25 cellular contexts compared by ENCODE assay signal in genomic region chr1:2868571-2868970, GRCh38.
"Had no signal": no experiment of that assay in that cellular context is flagged by ENCODE, and none has a peak within 500 bp of the region (broad histone marks: within the 10 kb centered on the region; RNA-seq: fewer than 3 reads in every experiment).

No MANE protein-coding gene starts in this region.

- H3K4me3 Mint-ChIP-seq: dendritic cell treated with granulocyte-macrophage colony-stimulating factor and Interleukin-4, amounts not matched to agents 40 ng/mL and 50 ng/mL, for 4 days; effector memory CD8-positive, alpha-beta T cell; endodermal cell had no signal

- H3K4me3 ChIP-seq: colonic mucosa, coronary artery, dorsolateral prefrontal cortex, esophagus muscularis mucosa, esophagus squamous epithelium, gastrocnemius medialis, gastroesophageal sphincter, heart left ventricle, heart right ventricle had no signal

- H3K27me3 ChIP-seq: colonic mucosa, foreskin keratinocyte had no signal

- DNase-seq: colonic mucosa; cortex of kidney; dermis blood vessel endothelial cell; dorsolateral prefrontal cortex; effector CD4-positive, alpha-beta T cell; effector CD8-positive, alpha-beta T cell; effector memory CD4-positive, alpha-beta T cell; effector memory CD8-positive, alpha-beta T cell; endodermal cell; erythroblast; esophagus squamous epithelium; foreskin fibroblast; foreskin keratinocyte; foreskin melanocyte; gastrocnemius medialis; glutamatergic neuron; head of caudate nucleus; heart left ventricle; heart right ventricle had no signal

- H3K27ac Mint-ChIP-seq: dendritic cell treated with granulocyte-macrophage colony-stimulating factor and Interleukin-4, amounts not matched to agents 40 ng/mL and 50 ng/mL, for 4 days; effector memory CD8-positive, alpha-beta T cell; endodermal cell had no signal

- H3K4me1 Mint-ChIP-seq: endodermal cell had no signal

- H3K27me3 Mint-ChIP-seq: dendritic cell treated with granulocyte-macrophage colony-stimulating factor and Interleukin-4, amounts not matched to agents 40 ng/mL and 50 ng/mL, for 4 days had no signal

- ATAC-seq: effector memory CD8-positive, alpha-beta T cell; esophagus mucosa; foreskin keratinocyte; gastrocnemius medialis; gastroesophageal sphincter; heart left ventricle; heart right ventricle had no signal

- H3K36me3 ChIP-seq: colonic mucosa, esophagus muscularis mucosa, esophagus squamous epithelium, gastrocnemius medialis, gastroesophageal sphincter, heart left ventricle, heart right ventricle had no signal

- H3K4me1 ChIP-seq: colonic mucosa, esophagus squamous epithelium, foreskin keratinocyte, gastrocnemius medialis, gastroesophageal sphincter, heart left ventricle, heart right ventricle had no signal

- H3K27ac ChIP-seq: colonic mucosa, coronary artery, dorsolateral prefrontal cortex, epithelial cell of prostate, esophagus muscularis mucosa, esophagus squamous epithelium, foreskin keratinocyte, gastrocnemius medialis, gastroesophageal sphincter, heart left ventricle, heart right ventricle had no signal
